In genomic region chr2:28411956-28412609, GRCh38 we compare ENCODE assay signal across 21 cellular contexts. TPM values are rescaled to one million over a fixed set of nuclear protein-coding genes. Genes with fewer than 3 reads are reported as not detected.
DNase-seq lines count a peak whose midpoint lies in the region; ATAC-seq and TF ChIP-seq lines count a peak whose summit lies in the region.
"Had no signal": no experiment of that assay in that cellular context is flagged by ENCODE, and none has a peak within 500 bp of the region (broad histone marks: within the 10 kb centered on the region; RNA-seq: fewer than 3 reads in every experiment).

No MANE protein-coding gene starts in this region.

- H3K27ac Mint-ChIP-seq in activated CD4-positive, alpha-beta T cell treated with anti-CD3 and anti-CD28 coated beads for 36 hours: peak overlapping the region; percentile 51
- H3K27ac Mint-ChIP-seq in CD4-positive, CD25-positive, alpha-beta regulatory T cell: peak overlapping the region; percentile 29 to 98 (median 98)
- H3K27ac Mint-ChIP-seq in activated T-helper 17 cell treated with anti-CD3 and anti-CD28 coated beads, Interleukin-2, amount 50 U/mL, for 72 hours: peak overlapping the region; percentile 70
- peak overlapping the region; percentile 18 for H3K27ac Mint-ChIP-seq in osteocyte (ENCODE audit: unreplicated experiment)
- H3K27ac Mint-ChIP-seq: naive B cell had no signal

- H3K27ac ChIP-seq in CD4-positive, CD25-positive, alpha-beta regulatory T cell (ENCODE audit: insufficient read depth, low read length, poor library complexity, severe bottlenecking): no peak overlapping the region
- no peak overlapping the region for H3K27ac ChIP-seq in WERI-Rb-1
- H3K27ac ChIP-seq: SJSA1 had no signal

- no peak overlapping the region for H3K4me3 Mint-ChIP-seq in activated CD4-positive, alpha-beta T cell treated with anti-CD3 and anti-CD28 coated beads for 36 hours
- H3K4me3 Mint-ChIP-seq in CD4-positive, CD25-positive, alpha-beta regulatory T cell: no peak overlapping the region
- peak overlapping the region; percentile 33 for H3K4me3 Mint-ChIP-seq in activated T-helper 17 cell treated with anti-CD3 and anti-CD28 coated beads, Interleukin-2, amount 50 U/mL, for 72 hours
- no peak overlapping the region for H3K4me3 Mint-ChIP-seq in osteocyte (ENCODE audit: unreplicated experiment)

- intact Hi-C loops in activated CD4-positive, alpha-beta T cell treated with anti-CD3 and anti-CD28 coated beads for 36 hours (cut with DNase I, micrococcal nuclease): loop anchor here in 1 of 2 experiments (2.0 kb wide), 1 partner anchor 13 kb away; no protein-coding TSS in a partner anchor

- peaks cover 23% of the 10 kb centered on the region for H3K36me3 ChIP-seq in CD4-positive, CD25-positive, alpha-beta regulatory T cell (ENCODE audit: control insufficient read depth, insufficient read depth, low read length)
- peaks cover 13% of the 10 kb centered on the region for H3K36me3 ChIP-seq in WERI-Rb-1
- H3K36me3 ChIP-seq: HAP-1 had no signal

- no peak overlapping the region for H3K4me3 ChIP-seq in CD4-positive, CD25-positive, alpha-beta regulatory T cell (ENCODE audit: low read depth, low read length)
- no peak overlapping the region for H3K4me3 ChIP-seq in WERI-Rb-1 (ENCODE audit: low read depth, low read length)
- H3K4me3 ChIP-seq: breast epithelium, GM12878, HAP-1, hepatocyte, SJSA1, upper lobe of right lung had no signal

- H3K27me3 ChIP-seq in CD4-positive, CD25-positive, alpha-beta regulatory T cell (ENCODE audit: control insufficient read depth, insufficient read depth, low read length): no peaks in the 10 kb centered on the region
- H3K27me3 ChIP-seq in WERI-Rb-1 (ENCODE audit: insufficient read depth, low read depth, severe bottlenecking): no peaks in the 10 kb centered on the region
- H3K27me3 ChIP-seq: breast epithelium, hepatocyte, SJSA1, upper lobe of right lung had no signal

- no peak for DNase-seq in activated CD4-positive, alpha-beta T cell treated with anti-CD3 and anti-CD28 coated beads for 36 hours
- no peak for DNase-seq in activated CD4-positive, alpha-beta T cell treated with anti-CD3 and anti-CD28 coated beads for 48 hours
- DNase-seq in CD4-positive, CD25-positive, alpha-beta regulatory T cell: no peak
- DNase-seq in osteocyte (ENCODE audit: extremely low spot score, unreplicated experiment): no peak
- no peak for DNase-seq in COLO829 (ENCODE audit: low spot score)
- no peak for DNase-seq in WERI-Rb-1
- DNase-seq: activated T-cell treated with anti-CD3 and anti-CD28 coated beads, Interleukin-2, amount 50 U/mL, for 1 hour; dermis blood vessel endothelial cell; GF-D8; naive B cell; NCI-H1436; NCI-H774; OCI-M1; upper lobe of right lung had no signal

- ATAC-seq in activated CD4-positive, alpha-beta T cell treated with anti-CD3 and anti-CD28 coated beads for 36 hours: no peak
- ATAC-seq in CD4-positive, CD25-positive, alpha-beta regulatory T cell (ENCODE audit: low read depth in 2 of 2): no peak
- no peak for ATAC-seq in activated T-helper 17 cell treated with anti-CD3 and anti-CD28 coated beads, Interleukin-2, amount 50 U/mL, for 72 hours (replicated peaks)
- ATAC-seq in HG03159 (IDR thresholded peaks at IDR 0.05; ENCODE audit: unreplicated experiment): no peak
- ATAC-seq: GM12878, upper lobe of right lung had no signal

- peaks cover 54% of the 10 kb centered on the region for H3K4me1 Mint-ChIP-seq in activated CD4-positive, alpha-beta T cell treated with anti-CD3 and anti-CD28 coated beads for 36 hours
- H3K4me1 Mint-ChIP-seq in CD4-positive, CD25-positive, alpha-beta regulatory T cell: peaks cover 5 to 55% (median 29%) of the 10 kb centered on the region in 4 donors
- peaks cover 29% of the 10 kb centered on the region for H3K4me1 Mint-ChIP-seq in activated T-helper 17 cell treated with anti-CD3 and anti-CD28 coated beads, Interleukin-2, amount 50 U/mL, for 72 hours
- peaks cover 34% of the 10 kb centered on the region for H3K4me1 Mint-ChIP-seq in osteocyte (ENCODE audit: unreplicated experiment)

- no peaks in the 10 kb centered on the region for H3K9me3 Mint-ChIP-seq in activated CD4-positive, alpha-beta T cell treated with anti-CD3 and anti-CD28 coated beads for 36 hours (ENCODE audit: low read depth)
- H3K9me3 Mint-ChIP-seq in CD4-positive, CD25-positive, alpha-beta regulatory T cell: peaks cover 0 to 1% (median 0%) of the 10 kb centered on the region in 7 donors
- H3K9me3 Mint-ChIP-seq in activated T-helper 17 cell treated with anti-CD3 and anti-CD28 coated beads, Interleukin-2, amount 50 U/mL, for 72 hours: no peaks in the 10 kb centered on the region
- no peaks in the 10 kb centered on the region for H3K9me3 Mint-ChIP-seq in osteocyte (ENCODE audit: unreplicated experiment)
- H3K9me3 Mint-ChIP-seq: naive B cell had no signal

- peaks cover 41% of the 10 kb centered on the region for H3K4me1 ChIP-seq in CD4-positive, CD25-positive, alpha-beta regulatory T cell (ENCODE audit: control insufficient read depth, insufficient read depth, low read length, poor library complexity, severe bottlenecking)
- H3K4me1 ChIP-seq: HAP-1 had no signal

- H3K9me3 ChIP-seq in CD4-positive, CD25-positive, alpha-beta regulatory T cell (ENCODE audit: control insufficient read depth in 2 of 2, low read length in 2 of 2): no peaks in the 10 kb centered on the region
- no peaks in the 10 kb centered on the region for H3K9me3 ChIP-seq in WERI-Rb-1 (ENCODE audit: severe bottlenecking)
- H3K9me3 ChIP-seq: breast epithelium, HAP-1, SJSA1, upper lobe of right lung had no signal

- no peak for TF ChIP-seq CTCF in osteocyte (IDR thresholded peaks at IDR 0.05)
- no peak for TF ChIP-seq CTCF in WERI-Rb-1 (IDR thresholded peaks at IDR 0.05; ENCODE audit: low read depth, low read length)

- H3K36me3 Mint-ChIP-seq in activated CD4-positive, alpha-beta T cell treated with anti-CD3 and anti-CD28 coated beads for 36 hours (ENCODE audit: low read depth): peaks cover 90% of the 10 kb centered on the region
- H3K36me3 Mint-ChIP-seq in CD4-positive, CD25-positive, alpha-beta regulatory T cell: peaks cover 4% of the 10 kb centered on the region
- no peaks in the 10 kb centered on the region for H3K36me3 Mint-ChIP-seq in activated T-helper 17 cell treated with anti-CD3 and anti-CD28 coated beads, Interleukin-2, amount 50 U/mL, for 72 hours (ENCODE audit: low read depth)
- H3K36me3 Mint-ChIP-seq in osteocyte (ENCODE audit: unreplicated experiment): peaks cover 68% of the 10 kb centered on the region
- H3K36me3 Mint-ChIP-seq: naive B cell had no signal

- POLR2A ChIA-PET in activated CD4-positive, alpha-beta T cell treated with anti-CD3 and anti-CD28 coated beads for 36 hours (lab: Charles Lee): no interaction called here

- no peaks in the 10 kb centered on the region for H3K27me3 Mint-ChIP-seq in activated CD4-positive, alpha-beta T cell treated with anti-CD3 and anti-CD28 coated beads for 36 hours
- H3K27me3 Mint-ChIP-seq in CD4-positive, CD25-positive, alpha-beta regulatory T cell: no peaks in the 10 kb centered on the region
- no peaks in the 10 kb centered on the region for H3K27me3 Mint-ChIP-seq in activated T-helper 17 cell treated with anti-CD3 and anti-CD28 coated beads, Interleukin-2, amount 50 U/mL, for 72 hours
- no peaks in the 10 kb centered on the region for H3K27me3 Mint-ChIP-seq in osteocyte (ENCODE audit: unreplicated experiment)

- CTCF ChIA-PET in activated CD4-positive, alpha-beta T cell treated with anti-CD3 and anti-CD28 coated beads for 36 hours (lab: Charles Lee): no interaction called here

RNA-seq across cellular contexts. Expression of gene FOSL2, which starts 19.4 kb away (rescaled TPM):
- 100 to 1,000 TPM; 135 to 225 TPM for total RNA-seq in activated CD4-positive, alpha-beta T cell treated with anti-CD3 and anti-CD28 coated beads for 36 hours
- total RNA-seq in CD4-positive, CD25-positive, alpha-beta regulatory T cell: 195 TPM
- 1 to 10 TPM; 1.9 to 3.9 (median 2.5) TPM for polyA plus RNA-seq in CD4-positive, CD25-positive, alpha-beta regulatory T cell
- 100 to 1,000 TPM in 1 of 2 donors, 10 to 100 TPM in 1; 90.9 to 214 TPM for total RNA-seq in activated T-helper 17 cell treated with anti-CD3 and anti-CD28 coated beads, Interleukin-2, amount 50 U/mL, for 72 hours
- total RNA-seq in osteocyte: 82.6 and 83.2 TPM in 2 replicates

Comparison
In these comparisons a context has a peak if more than half of its experiments do, and no peak if none do; other contexts are left out.
1. H3K27ac Mint-ChIP-seq: peak in every context shown above with its lines; median percentile 98 in CD4-positive, CD25-positive, alpha-beta regulatory T cell; 70 in activated T-helper 17 cell treated with anti-CD3 and anti-CD28 coated beads, Interleukin-2, amount 50 U/mL, for 72 hours; 51 in activated CD4-positive, alpha-beta T cell treated with anti-CD3 and anti-CD28 coated beads for 36 hours; 18 in osteocyte.